Comparison of ENCODE assay signal across 18 cellular contexts in the genomic region with DNA sequence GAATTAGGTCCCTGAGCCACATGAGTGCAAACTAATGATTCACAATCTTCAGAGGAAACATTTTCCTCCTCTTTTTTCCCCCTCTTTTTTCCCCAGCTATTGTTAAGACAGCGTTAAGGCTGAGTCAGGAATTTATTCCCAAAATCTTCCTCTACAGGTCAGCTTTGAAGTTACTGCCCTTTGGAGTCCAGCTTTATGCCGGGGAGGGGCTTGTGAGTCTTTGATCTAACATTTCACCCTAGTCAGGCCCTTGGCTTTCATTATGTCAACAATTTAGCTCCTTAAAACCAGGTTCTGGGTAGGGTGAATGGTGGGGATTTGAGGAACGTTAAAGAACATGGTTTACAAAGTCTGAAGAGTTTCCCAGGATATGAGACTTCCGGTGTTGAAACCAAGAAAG.
DNase-seq lines count a peak whose midpoint lies in the region; ATAC-seq, FAIRE-seq and TF ChIP-seq lines count a peak whose summit lies in the region.
"Had no signal": no experiment of that assay in that cellular context is flagged by ENCODE, and none has a peak within 500 bp of the region (broad histone marks: within the 10 kb centered on the region; RNA-seq: fewer than 3 reads in every experiment).

No MANE protein-coding gene starts in this region.

- CTCF ChIA-PET in GM12878 (lab: Yijun Ruan, JAX) = interaction anchor here (1.7 kb wide), 1 partner anchor 11 kb away, joined by 9 read pairs; no protein-coding TSS in a partner anchor
- CTCF ChIA-PET in PC-3 (lab: Charles Lee) = no interaction called here

- no peak for TF ChIP-seq CTCF in GM12878 (IDR thresholded peaks at IDR 0.05 in 2 of 3, conservative IDR thresholded peaks at IDR 0.05 in 1 of 3; ENCODE audit: control insufficient read depth in 2 of 3, extremely low read depth in 1 of 3, insufficient read depth in 1 of 3, low read depth in 3 of 3, low read length in 3 of 3)
- no peak for TF ChIP-seq CTCF in PC-3 (conservative IDR thresholded peaks at IDR 0.05; ENCODE audit: low read depth, low read length)

- H3K9ac ChIP-seq in HUES48 (ENCODE audit: low read depth, low read length) (no peak overlapping the region), GM12878 (ENCODE audit: control insufficient read depth, insufficient read depth, low read length) (no peak overlapping the region), mesendoderm (ENCODE audit: low read length) (no peak overlapping the region), PC-3 (ENCODE audit: low read length) (no peak overlapping the region)

- TF ChIP-seq EP300 in GM12878 (IDR thresholded peaks at IDR 0.05; ENCODE audit: borderline replicate concordance in 1 of 2, control insufficient read depth in 1 of 2, low read depth in 2 of 2, low read length in 2 of 2) = no peak

- no peak overlapping the region for H4K5ac ChIP-seq in mesendoderm (ENCODE audit: low read length)

- BruUV-seq in GM12878 (replicated peaks; lab: Mats Ljungman, UMichigan) (no TSS peak), PC-3 (replicated peaks; lab: Mats Ljungman, UMichigan) (no TSS peak)

- H3K4me3 ChIP-seq in HUES48 (ENCODE audit: low read depth, low read length) (no peak overlapping the region), GM12878 (no peak overlapping the region), mesendoderm (ENCODE audit: low read length) (no peak overlapping the region), PC-3 (ENCODE audit: low read length) (no peak overlapping the region)
- H3K4me3 ChIP-seq: HAP-1 had no signal

- H3K9me2 ChIP-seq in PC-3 (replicated peaks; ENCODE audit: low read length) = no peaks in the 10 kb centered on the region

- DNase-seq in ELF-1 (ENCODE audit: low read depth, low spot score) (peak; percentile 14), GM12878 (ENCODE audit: low read depth, low spot score) (no peak), mesendoderm (peak; percentile 8), PC-3 (no peak), NAMALWA (ENCODE audit: low spot score) (no peak)
- DNase-seq: BE2C; C1 segment of cervical spinal cord; CD4-positive, CD25-positive, alpha-beta regulatory T cell; CD8-positive, alpha-beta memory T cell; COR-L47; GDM1; KG1 had no signal

- intact Hi-C loops in GM12878 (cut with micrococcal nuclease; ENCODE audit: unreplicated experiment) (no loop called here), PC-3 (cut with micrococcal nuclease) (no loop called here)

- no peak overlapping the region for H3K4me2 ChIP-seq in GM12878 (ENCODE audit: control insufficient read depth, insufficient read depth)
- no peak overlapping the region for H3K4me2 ChIP-seq in mesendoderm (ENCODE audit: low read length)
- H3K4me2 ChIP-seq in PC-3 (ENCODE audit: low read length) = no peak overlapping the region

- H3K36me3 ChIP-seq in HUES48 (ENCODE audit: control insufficient read depth, insufficient read depth, low read length) = no peaks in the 10 kb centered on the region
- no peaks in the 10 kb centered on the region for H3K36me3 ChIP-seq in GM12878 (ENCODE audit: control insufficient read depth in 2 of 2, insufficient read depth in 2 of 2, low read length in 1 of 2)
- H3K36me3 ChIP-seq in mesendoderm (ENCODE audit: control insufficient read depth, insufficient read depth, low read length) = no peaks in the 10 kb centered on the region
- no peaks in the 10 kb centered on the region for H3K36me3 ChIP-seq in PC-3 (ENCODE audit: low read depth, low read length)
- H3K36me3 ChIP-seq: BE2C, HAP-1 had no signal

- no peak overlapping the region for H2AK5ac ChIP-seq in mesendoderm (ENCODE audit: low read length)

- no peak for TF ChIP-seq POLR2A in GM12878 (IDR thresholded peaks at IDR 0.05; ENCODE audit: low read depth, low read length)

- H2BK15ac ChIP-seq in mesendoderm (replicated peaks; ENCODE audit: low read depth) = no peak overlapping the region

- SMC1A ChIA-PET in GM12878 (lab: Charles Lee; ENCODE audit: uncharacterized antibody, unreplicated experiment) = interaction anchor here (0.8 to 2.3 kb wide), 6 partner anchors 9 to 51 kb away, joined by 3 to 19 read pairs (median 4); no protein-coding TSS in a partner anchor

- H3K27me3 ChIP-seq in HUES48 (ENCODE audit: control insufficient read depth, insufficient read depth, low read length) (no peaks in the 10 kb centered on the region), GM12878 (replicated peaks in 1 of 2; ENCODE audit: control insufficient read depth in 2 of 2, insufficient read depth in 2 of 2, low read length in 1 of 2) (no peaks in the 10 kb centered on the region), mesendoderm (ENCODE audit: insufficient read depth, low read length, poor library complexity) (no peaks in the 10 kb centered on the region), PC-3 (ENCODE audit: low read length) (no peaks in the 10 kb centered on the region)
- H3K27me3 ChIP-seq: BE2C had no signal

- in situ Hi-C loops in GM12878 (cut with MboI) = no loop called here

- H2BK5ac ChIP-seq in mesendoderm (ENCODE audit: low read length) = no peak overlapping the region

- H3K4me1 ChIP-seq in HUES48 (ENCODE audit: control insufficient read depth, insufficient read depth, low read length) (peaks cover 9% of the 10 kb centered on the region), GM12878 (ENCODE audit: control insufficient read depth, insufficient read depth, low read length) (no peaks in the 10 kb centered on the region), mesendoderm (ENCODE audit: control insufficient read depth, low read depth, low read length) (peaks cover 2% of the 10 kb centered on the region), PC-3 (ENCODE audit: insufficient read depth, low read length) (no peaks in the 10 kb centered on the region)
- H3K4me1 ChIP-seq: BE2C, HAP-1 had no signal

- H2AFZ ChIP-seq in GM12878 (ENCODE audit: control insufficient read depth, low read depth, low read length) (no peak overlapping the region), PC-3 (ENCODE audit: low read length) (no peak overlapping the region)

- no peak for ATAC-seq in GM12878
- no peak for ATAC-seq in PC-3
- ATAC-seq in HG03159 (IDR thresholded peaks at IDR 0.05; ENCODE audit: unreplicated experiment) = no peak
- ATAC-seq: HepG2 had no signal

- WGBS in GM12878 (ENCODE audit: insufficient coverage, insufficient replicate concordance, low lambda C conversion rate, missing lambda C conversion rate) = 23% methylated on average over 4 of the region's 4 CpGs
- WGBS in mesendoderm (ENCODE audit: extremely low coverage, insufficient coverage, low lambda C conversion rate) = no CpG with 5 or more reads among the region's 4 CpGs

- RAD21 ChIA-PET in GM12878 (lab: Charles Lee; ENCODE audit: unreplicated experiment) = interaction anchor here (1.7 kb wide), 1 partner anchor 12 kb away, joined by 4 read pairs; no protein-coding TSS in a partner anchor

- H2BK120ac ChIP-seq in mesendoderm (ENCODE audit: low read depth, low read length) = no peak overlapping the region

- no peaks in the 10 kb centered on the region for H3K79me1 ChIP-seq in mesendoderm (ENCODE audit: low read length)

- H3K79me2 ChIP-seq in GM12878 (ENCODE audit: control insufficient read depth, insufficient read depth, low read length) (no peaks in the 10 kb centered on the region), mesendoderm (ENCODE audit: control insufficient read depth, insufficient read depth, low read length) (no peaks in the 10 kb centered on the region), PC-3 (ENCODE audit: low read length) (no peaks in the 10 kb centered on the region)

- H3F3A ChIP-seq in PC-3 (ENCODE audit: low read length, unreplicated experiment) = no peaks in the 10 kb centered on the region

- POLR2A ChIA-PET in GM12878 (lab: Charles Lee) (interaction anchor here (1.7 kb wide), 1 partner anchor 13 kb away, joined by 3 read pairs; no protein-coding TSS in a partner anchor), PC-3 (lab: Charles Lee; ENCODE audit: unreplicated experiment) (no interaction called here)

- H3K18ac ChIP-seq in mesendoderm (ENCODE audit: low read length) = peak overlapping the region; percentile 68

- no peak overlapping the region for H3K23ac ChIP-seq in mesendoderm (ENCODE audit: low read length)

- peak overlapping the region; percentile 70 for H3K27ac ChIP-seq in HUES48 (ENCODE audit: low read depth, low read length)
- H3K27ac ChIP-seq in GM12878 (ENCODE audit: control insufficient read depth, insufficient read depth) = no peak overlapping the region
- no peak overlapping the region for H3K27ac ChIP-seq in mesendoderm (ENCODE audit: low read depth, low read length)
- H3K27ac ChIP-seq in PC-3 (ENCODE audit: low read length) = no peak overlapping the region

- H3K9me3 ChIP-seq in HUES48 (ENCODE audit: control insufficient read depth, insufficient read depth, low read length) (0 out of 2 replicates have a peak, but pooled peaks cover 3% of the 10 kb centered on the region), GM12878 (replicated peaks; ENCODE audit: control insufficient read depth, insufficient read depth, low read length) (no peaks in the 10 kb centered on the region), PC-3 (ENCODE audit: low read length) (no peaks in the 10 kb centered on the region)
- H3K9me3 ChIP-seq: BE2C, HAP-1 had no signal

- no peak for FAIRE-seq in GM12878 (lab: Jason Lieb, UNC)
- FAIRE-seq: D721Med, HepG2, HTR-8/SVneo had no signal

- H3K56ac ChIP-seq in mesendoderm (ENCODE audit: low read length) = no peak overlapping the region

- TF ChIP-seq RAD21 in GM12878 (IDR thresholded peaks at IDR 0.05; ENCODE audit: insufficient read depth, low read depth, low read length) = no peak

- H3K4ac ChIP-seq in mesendoderm (ENCODE audit: low read depth, low read length) = no peak overlapping the region

- no peaks in the 10 kb centered on the region for H4K20me1 ChIP-seq in GM12878 (ENCODE audit: control insufficient read depth, insufficient read depth)
- no peaks in the 10 kb centered on the region for H4K20me1 ChIP-seq in PC-3 (ENCODE audit: low read length)

- H4K8ac ChIP-seq in mesendoderm (ENCODE audit: low read depth, low read length) = no peak overlapping the region

TF ChIP-seq in GM12878, 131 proteins besides CTCF, POLR2A, EP300 and RAD21:
- TF ChIP-seq IKZF1 (conservative IDR thresholded peaks at IDR 0.05) = 0 out of 2 replicates have a peak, but pooled peaks have one; percentile 11
- TF ChIP-seq ZNF622 (IDR thresholded peaks at IDR 0.05) = no peak

Comparison
In these comparisons a context has a peak if more than half of its experiments do, and no peak if none do; other contexts are left out.
1. DNase-seq: peak in ELF-1 (single experiment) and mesendoderm (single experiment); none in GM12878 (single experiment), PC-3 (single experiment) and NAMALWA (single experiment).